In genomic region chr17:74746922-74747321, GRCh38 we compare ENCODE assay signal across 12 cellular contexts. TPM values are rescaled to one million over a fixed set of nuclear protein-coding genes. Genes with fewer than 3 reads are reported as not detected.
DNase-seq lines count a peak whose midpoint lies in the region; ATAC-seq and TF ChIP-seq lines count a peak whose summit lies in the region.
"Had no signal": no experiment of that assay in that cellular context is flagged by ENCODE, and none has a peak within 500 bp of the region (broad histone marks: within the 10 kb centered on the region; RNA-seq: fewer than 3 reads in every experiment).

No MANE protein-coding gene starts in this region.

- H3K4me1 ChIP-seq in CD8-positive, alpha-beta T cell (ENCODE audit: insufficient read depth, low read length): peaks cover 61% of the 10 kb centered on the region
- peaks cover 56% of the 10 kb centered on the region for H3K4me1 ChIP-seq in Loucy (ENCODE audit: insufficient read depth, low read length, poor library complexity, severe bottlenecking)
- H3K4me1 ChIP-seq in thyroid gland: peaks cover 30 to 31% of the 10 kb centered on the region in 2 donors
- H3K4me1 ChIP-seq: foreskin keratinocyte had no signal

- DNase-seq in CD8-positive, alpha-beta T cell: peak in 1 of 7 experiments; percentile 21
- no peak for DNase-seq in activated naive CD8-positive, alpha-beta T cell treated with anti-CD3 and anti-CD28 coated beads, Interleukin-2, amount 50 U/mL, for 24 hours
- DNase-seq in naive thymus-derived CD8-positive, alpha-beta T cell: no peak
- DNase-seq in mucosa of gallbladder (ENCODE audit: low spot score) (no peak), thyroid gland (no peak), SHP77 (lab: John Stamatoyannopoulos, UW) (no peak)
- DNase-seq in effector CD8-positive, alpha-beta T cell (lab: John Stamatoyannopoulos, UW): no peak
- DNase-seq: amygdala, foreskin keratinocyte, NCI-H2081 treated with DMSO at 0.1 percent for 48 hours had no signal

- TF ChIP-seq POLR2A in thyroid gland (IDR thresholded peaks at IDR 0.05): no peak

- peaks cover 38% of the 10 kb centered on the region for H4K20me1 ChIP-seq in Loucy (ENCODE audit: insufficient read depth, low read length, poor library complexity, severe bottlenecking)

- ATAC-seq in CD8-positive, alpha-beta T cell: no peak
- ATAC-seq in activated naive CD8-positive, alpha-beta T cell treated with anti-CD3 and anti-CD28 coated beads, Interleukin-2, amount 50 U/mL, for 24 hours: no peak
- no peak for ATAC-seq in naive thymus-derived CD8-positive, alpha-beta T cell
- ATAC-seq: foreskin keratinocyte had no signal

- peaks cover 6% of the 10 kb centered on the region for H3K36me3 ChIP-seq in CD8-positive, alpha-beta T cell (ENCODE audit: insufficient read depth, low read length)
- H3K36me3 ChIP-seq in Loucy (ENCODE audit: insufficient read depth, low read length) (no peaks in the 10 kb centered on the region), thyroid gland (no peaks in the 10 kb centered on the region)

- intact Hi-C loops in CD8-positive, alpha-beta T cell (cut with DNase I, micrococcal nuclease): no loop called here
- intact Hi-C loops in thyroid gland (cut with DNase I): loop anchor here (5.0 kb wide), 1 partner anchor 210 kb away; no protein-coding TSS in a partner anchor

- H2AFZ ChIP-seq in Loucy (ENCODE audit: low read length): no peak overlapping the region

- H3K36me3 Mint-ChIP-seq in CD8-positive, alpha-beta T cell: peaks cover 35% of the 10 kb centered on the region
- H3K36me3 Mint-ChIP-seq in activated naive CD8-positive, alpha-beta T cell treated with anti-CD3 and anti-CD28 coated beads, Interleukin-2, amount 50 U/mL, for 24 hours (ENCODE audit: low read depth): peaks cover 16% of the 10 kb centered on the region
- H3K36me3 Mint-ChIP-seq in naive thymus-derived CD8-positive, alpha-beta T cell: peaks cover 4 to 5% (median 4%) of the 10 kb centered on the region in 3 donors

- H3K27me3 ChIP-seq in CD8-positive, alpha-beta T cell (ENCODE audit: insufficient read depth, low read length): no peaks in the 10 kb centered on the region
- H3K27me3 ChIP-seq in Loucy (ENCODE audit: insufficient read depth, low read length, poor library complexity, severe bottlenecking) (peaks cover 7% of the 10 kb centered on the region), thyroid gland (no peaks in the 10 kb centered on the region)

- no peaks in the 10 kb centered on the region for H3K9me3 Mint-ChIP-seq in CD8-positive, alpha-beta T cell
- H3K9me3 Mint-ChIP-seq in activated naive CD8-positive, alpha-beta T cell treated with anti-CD3 and anti-CD28 coated beads, Interleukin-2, amount 50 U/mL, for 24 hours: no peaks in the 10 kb centered on the region
- no peaks in the 10 kb centered on the region for H3K9me3 Mint-ChIP-seq in naive thymus-derived CD8-positive, alpha-beta T cell

- peak overlapping the region; percentile 58 for H3K9ac ChIP-seq in Loucy (ENCODE audit: low read depth, low read length, poor library complexity, severe bottlenecking)

- H3K27ac Mint-ChIP-seq in CD8-positive, alpha-beta T cell: peak overlapping the region; percentile 85
- peak overlapping the region; percentile 11 for H3K27ac Mint-ChIP-seq in activated naive CD8-positive, alpha-beta T cell treated with anti-CD3 and anti-CD28 coated beads, Interleukin-2, amount 50 U/mL, for 24 hours
- peak overlapping the region in 9 of 10 donors; percentile 52 to 94 (median 82) for H3K27ac Mint-ChIP-seq in naive thymus-derived CD8-positive, alpha-beta T cell

- no peaks in the 10 kb centered on the region for H3K9me2 ChIP-seq in Loucy (replicated peaks; ENCODE audit: low read depth, low read length)

- H3K27ac ChIP-seq in CD8-positive, alpha-beta T cell (ENCODE audit: low read depth, low read length): no peak overlapping the region
- H3K27ac ChIP-seq in thyroid gland: no peak overlapping the region
- H3K27ac ChIP-seq: foreskin keratinocyte had no signal

- no peaks in the 10 kb centered on the region for H3K27me3 Mint-ChIP-seq in CD8-positive, alpha-beta T cell (ENCODE audit: low read depth)
- no peaks in the 10 kb centered on the region for H3K27me3 Mint-ChIP-seq in activated naive CD8-positive, alpha-beta T cell treated with anti-CD3 and anti-CD28 coated beads, Interleukin-2, amount 50 U/mL, for 24 hours
- H3K27me3 Mint-ChIP-seq in naive thymus-derived CD8-positive, alpha-beta T cell: no peaks in the 10 kb centered on the region

- no peak overlapping the region for H3K4me3 ChIP-seq in CD8-positive, alpha-beta T cell (ENCODE audit: low read depth, low read length)
- H3K4me3 ChIP-seq in Loucy (ENCODE audit: low read length, poor library complexity, severe bottlenecking) (no peak overlapping the region), thyroid gland (replicated peaks in 1 of 3) (no peak overlapping the region)

- H3K79me2 ChIP-seq in Loucy (ENCODE audit: insufficient read depth, low read length): peaks cover 68% of the 10 kb centered on the region

- peaks cover 67% of the 10 kb centered on the region for H3K4me1 Mint-ChIP-seq in CD8-positive, alpha-beta T cell (ENCODE audit: low read depth)
- peaks cover 67% of the 10 kb centered on the region for H3K4me1 Mint-ChIP-seq in activated naive CD8-positive, alpha-beta T cell treated with anti-CD3 and anti-CD28 coated beads, Interleukin-2, amount 50 U/mL, for 24 hours
- H3K4me1 Mint-ChIP-seq in naive thymus-derived CD8-positive, alpha-beta T cell: peaks cover 41 to 78% (median 71%) of the 10 kb centered on the region in 4 donors

- TF ChIP-seq CTCF in CD8-positive, alpha-beta T cell (IDR thresholded peaks at IDR 0.05): no peak
- TF ChIP-seq CTCF in Loucy (conservative IDR thresholded peaks at IDR 0.05; ENCODE audit: low read length): no peak
- TF ChIP-seq CTCF in thyroid gland (IDR thresholded peaks at IDR 0.05): no peak

- peaks cover 18% of the 10 kb centered on the region; the same call in 1 of the 2 replicates for H3F3A ChIP-seq in Loucy (ENCODE audit: low read depth)

- H3K4me3 Mint-ChIP-seq in CD8-positive, alpha-beta T cell: peak overlapping the region; percentile 98
- H3K4me3 Mint-ChIP-seq in activated naive CD8-positive, alpha-beta T cell treated with anti-CD3 and anti-CD28 coated beads, Interleukin-2, amount 50 U/mL, for 24 hours: peak overlapping the region; percentile 5
- peak overlapping the region; percentile 69 to 99 (median 77) for H3K4me3 Mint-ChIP-seq in naive thymus-derived CD8-positive, alpha-beta T cell

- WGBS in thyroid gland, 2 donors: 51 to 54% methylated on average over 5 to 6 of the region's 6 CpGs

- POLR2A ChIA-PET in CD8-positive, alpha-beta T cell (lab: Charles Lee): interaction anchor here (0.6 to 3.8 kb wide), 5 partner anchors 8 to 32 kb away, joined by 3 to 24 read pairs (median 14); partner anchors contain the start of gene RAB37
- POLR2A ChIA-PET in naive thymus-derived CD8-positive, alpha-beta T cell (lab: Charles Lee): interaction anchor here (0.6 to 13.2 kb wide), 7 partner anchors 9 to 115 kb away, joined by 3 to 231 read pairs (median 9); partner anchors contain the start of genes NAT9 and RAB37

- H3K4me2 ChIP-seq in Loucy (ENCODE audit: low read depth, low read length, poor library complexity, severe bottlenecking): peak overlapping the region; percentile 64

- CTCF ChIA-PET in CD8-positive, alpha-beta T cell (lab: Charles Lee): interaction anchor here (0.7 to 4.7 kb wide), 15 partner anchors 9 to 119 kb away, joined by 3 to 73 read pairs (median 26); partner anchors contain the start of gene RAB37

- no peaks in the 10 kb centered on the region for H3K9me3 ChIP-seq in CD8-positive, alpha-beta T cell (ENCODE audit: low read length)
- no peaks in the 10 kb centered on the region for H3K9me3 ChIP-seq in Loucy (ENCODE audit: insufficient read depth, low read depth, low read length)
- H3K9me3 ChIP-seq in thyroid gland: no peaks in the 10 kb centered on the region

RNA-seq across cellular contexts. Expression of gene NHERF1, which starts 1.5 kb away (rescaled TPM):
- 10 to 100 TPM; 72.5 to 73.7 TPM for total RNA-seq in CD8-positive, alpha-beta T cell
- total RNA-seq in naive thymus-derived CD8-positive, alpha-beta T cell: 100 to 1,000 TPM; 158 to 164 TPM
- 100 to 1,000 TPM; 277 to 351 (median 324) TPM for polyA plus RNA-seq in naive thymus-derived CD8-positive, alpha-beta T cell
- total RNA-seq in mucosa of gallbladder (568 TPM), thyroid gland (10 to 100 TPM; 21.9 to 63.4 (median 43.8) TPM)

RNA-seq across cellular contexts. Expression of gene RAB37, which starts 9.9 kb away (rescaled TPM):
- total RNA-seq in CD8-positive, alpha-beta T cell: 10 to 100 TPM; 33.7 to 36.0 TPM
- total RNA-seq in naive thymus-derived CD8-positive, alpha-beta T cell: 10 to 100 TPM; 34.0 to 35.9 TPM
- 100 to 1,000 TPM in 1 of 3 donors, 10 to 100 TPM in 2; 55.3 to 108 (median 76.0) TPM for polyA plus RNA-seq in naive thymus-derived CD8-positive, alpha-beta T cell
- total RNA-seq in mucosa of gallbladder: 5.1 TPM
- 1 to 10 TPM in 1 of 4 donors, under 1 TPM in 3; 0.33 to 1.8 (median 0.39) TPM for total RNA-seq in thyroid gland
- total RNA-seq: Daoy, foreskin keratinocyte had no signal
- polyA plus RNA-seq: foreskin keratinocyte had no signal

RNA-seq across cellular contexts. Expression of gene NAT9, which starts 29.2 kb away (rescaled TPM):
- 10 to 100 TPM; 37.9 to 41.1 TPM for total RNA-seq in CD8-positive, alpha-beta T cell
- total RNA-seq in naive thymus-derived CD8-positive, alpha-beta T cell: 10 to 100 TPM; 66.5 to 71.5 TPM
- 10 to 100 TPM in 2 of 3 donors, 1 to 10 TPM in 1; 9.8 to 28.3 (median 20.2) TPM for polyA plus RNA-seq in naive thymus-derived CD8-positive, alpha-beta T cell
- total RNA-seq in mucosa of gallbladder (43.7 TPM), thyroid gland (10 to 100 TPM; 33.1 to 46.5 (median 41.4) TPM)

RNA-seq across cellular contexts. Expression of gene CD300LF, which starts 34.2 kb away (rescaled TPM):
- not detected for total RNA-seq in CD8-positive, alpha-beta T cell
- under 1 TPM in 1 of 2 experiments, not detected in 1; 0.36 TPM for total RNA-seq in naive thymus-derived CD8-positive, alpha-beta T cell
- polyA plus RNA-seq in naive thymus-derived CD8-positive, alpha-beta T cell: not detected
- total RNA-seq in mucosa of gallbladder: 1.8 TPM
- not detected for total RNA-seq in thyroid gland
- total RNA-seq: Daoy, foreskin keratinocyte had no signal
- polyA plus RNA-seq: foreskin keratinocyte had no signal

Comparison
In these comparisons a context has a peak if more than half of its experiments do, and no peak if none do; other contexts are left out.
1. H3K27ac Mint-ChIP-seq: peak in every context shown above with its lines; median percentile 85 in CD8-positive, alpha-beta T cell; 82 in naive thymus-derived CD8-positive, alpha-beta T cell; 11 in activated naive CD8-positive, alpha-beta T cell treated with anti-CD3 and anti-CD28 coated beads, Interleukin-2, amount 50 U/mL, for 24 hours.
2. H3K4me3 Mint-ChIP-seq: peak in every context shown above with its lines; median percentile 98 in CD8-positive, alpha-beta T cell; 77 in naive thymus-derived CD8-positive, alpha-beta T cell; 5 in activated naive CD8-positive, alpha-beta T cell treated with anti-CD3 and anti-CD28 coated beads, Interleukin-2, amount 50 U/mL, for 24 hours.